ENCODE assay signal across 12 cellular contexts in genomic region chrX:39726810-39727209, GRCh38.
A peak's percentile ranks its signal among the peaks of the same experiment; 100 is the strongest.
DNase-seq lines count a peak whose midpoint lies in the region; TF ChIP-seq lines count a peak whose summit lies in the region.
"Had no signal": no experiment of that assay in that cellular context is flagged by ENCODE, and none has a peak within 500 bp of the region (broad histone marks: within the 10 kb centered on the region; RNA-seq: fewer than 3 reads in every experiment).

No MANE protein-coding gene starts in this region.

- no peaks in the 10 kb centered on the region for H3K9me3 ChIP-seq in sigmoid colon

- DNase-seq in H4 (ENCODE audit: low spot score) (peak; percentile 81), NCI-H748 (lab: John Stamatoyannopoulos, UW; ENCODE audit: unreplicated experiment) (peak; percentile 77), epithelial cell of esophagus (ENCODE audit: low read depth) (peak; percentile 14), sigmoid colon (peak; percentile 76), SKM-1 treated with dmso at 0.1 percent for 144 hours (lab: John Stamatoyannopoulos, UW; ENCODE audit: unreplicated experiment) (no peak), cerebellum (ENCODE audit: low spot score) (no peak), T-helper 2 cell (no peak)
- DNase-seq: activated B cell treated with CpG ODN at 0.5 μM for 24 hours; activated naive CD4-positive, alpha-beta T cell treated with anti-CD3 and anti-CD28 coated beads for 36 hours; effector memory CD4-positive, alpha-beta T cell; stimulated activated CD4-positive, alpha-beta T cell treated with anti-CD3 and anti-CD28 coated beads, Interleukin-4, amount 100 ng/mL, for 24 hours; substantia nigra had no signal

- H3K4me3 ChIP-seq in epithelial cell of esophagus (ENCODE audit: low read length) (no peak overlapping the region), sigmoid colon (no peak overlapping the region)

- no peak for TF ChIP-seq POLR2A in sigmoid colon (IDR thresholded peaks at IDR 0.05)

- no peaks in the 10 kb centered on the region for H3K36me3 ChIP-seq in sigmoid colon

- H3K27ac ChIP-seq in sigmoid colon: peak overlapping the region in 1 of 4 donors; percentile 60

- H3K27me3 ChIP-seq in sigmoid colon: no peaks in the 10 kb centered on the region

- 44 to 66% methylated on average over 3 of the region's 3 CpGs for WGBS in sigmoid colon, 2 donors

- H3K4me1 ChIP-seq in sigmoid colon: peaks cover 0 to 32% (median 13%) of the 10 kb centered on the region in 4 donors

- TF ChIP-seq CTCF in epithelial cell of esophagus (IDR thresholded peaks at IDR 0.05; ENCODE audit: insufficient read depth, low read depth, low read length, missing control alignments): no peak
- TF ChIP-seq CTCF in sigmoid colon (IDR thresholded peaks at IDR 0.05): no peak

- TF ChIP-seq EP300 in sigmoid colon (IDR thresholded peaks at IDR 0.05): no peak

- intact Hi-C loops in sigmoid colon (cut with DNase I): no loop called here

Comparison
In these comparisons a context has a peak if more than half of its experiments do, and no peak if none do; other contexts are left out.
1. DNase-seq: peak in H4 (single experiment), NCI-H748 (single experiment), epithelial cell of esophagus (single experiment) and sigmoid colon (single experiment); none in SKM-1 treated with dmso at 0.1 percent for 144 hours (single experiment), cerebellum (single experiment) and T-helper 2 cell (0 of 5).